Comparison of ENCODE assay signal across 23 cellular contexts in genomic region chr16:3655791-3656490, GRCh38. TPM values are rescaled to one million over a fixed set of nuclear protein-coding genes. Genes with fewer than 3 reads are reported as not detected.
DNase-seq lines count a peak whose midpoint lies in the region; ATAC-seq and TF ChIP-seq lines count a peak whose summit lies in the region.
"Had no signal": no experiment of that assay in that cellular context is flagged by ENCODE, and none has a peak within 500 bp of the region (broad histone marks: within the 10 kb centered on the region; RNA-seq: fewer than 3 reads in every experiment).

No MANE protein-coding gene starts in this region.

- TF ChIP-seq CTCF in colonic mucosa (IDR thresholded peaks at IDR 0.05), result no peak
- no peak for TF ChIP-seq CTCF in mucosa of descending colon (IDR thresholded peaks at IDR 0.05)
- no peak for TF ChIP-seq CTCF in stomach (IDR thresholded peaks at IDR 0.05)
- no peak for TF ChIP-seq CTCF in Calu3 (IDR thresholded peaks at IDR 0.05; ENCODE audit: unreplicated experiment)

- no peaks in the 10 kb centered on the region for H3K27me3 ChIP-seq in colonic mucosa
- no peaks in the 10 kb centered on the region for H3K27me3 ChIP-seq in stomach
- H3K27me3 ChIP-seq: transverse colon had no signal

- H3K4me3 ChIP-seq in colonic mucosa (no peak overlapping the region), mucosa of descending colon (no peak overlapping the region), stomach (peak overlapping the region in 1 of 4 donors; percentile 14)
- H3K4me3 ChIP-seq: transverse colon had no signal

- H3K27me3 Mint-ChIP-seq in Calu3 (ENCODE audit: unreplicated experiment), result no peaks in the 10 kb centered on the region
- H3K27me3 Mint-ChIP-seq: activated CD8-positive, alpha-beta memory T cell treated with anti-CD3 and anti-CD28 coated beads, Interleukin-2, amount 10 ng/mL, durations not matched to agents 7 days and 5 days; CD4-positive, CD25-positive, alpha-beta regulatory T cell; dendritic cell treated with granulocyte-macrophage colony-stimulating factor and Interleukin-4, amounts not matched to agents 40 ng/mL and 50 ng/mL, for 4 days; naive B cell; stimulated activated naive CD8-positive, alpha-beta T cell treated with anti-CD3 and anti-CD28 coated beads, Interleukin-15, amount 100 ng/mL, for 72 hours had no signal

- H3K36me3 Mint-ChIP-seq in Calu3 (ENCODE audit: insufficient read depth, unreplicated experiment), result peaks cover 71% of the 10 kb centered on the region

- no peaks in the 10 kb centered on the region for H3K9me3 Mint-ChIP-seq in Calu3 (ENCODE audit: low read depth, unreplicated experiment)
- H3K9me3 Mint-ChIP-seq: CD4-positive, CD25-positive, alpha-beta regulatory T cell; dendritic cell treated with granulocyte-macrophage colony-stimulating factor and Interleukin-4, amounts not matched to agents 40 ng/mL and 50 ng/mL, for 4 days; naive B cell; stimulated activated naive CD8-positive, alpha-beta T cell treated with anti-CD3 and anti-CD28 coated beads, Interleukin-15, amount 100 ng/mL, for 72 hours had no signal

- DNase-seq in activated effector memory CD4-positive, alpha-beta T cell treated with anti-CD3 and anti-CD28 coated beads, Interleukin-2, amount 50 U/mL, for 16 hours, result peak; percentile 50
- DNase-seq in activated effector memory CD4-positive, alpha-beta T cell treated with Interleukin-2 at 50 U/mL for 16 hours, result no peak
- DNase-seq in colonic mucosa (peak; percentile 46), mucosa of descending colon (peak; percentile 29 to 53 (median 31)), stomach (no peak), GDM1 (lab: John Stamatoyannopoulos, UW) (no peak), Calu3 (no peak)
- DNase-seq: 8988T; activated CD4-positive, alpha-beta T cell treated with anti-CD3 and anti-CD28 coated beads for 48 hours; activated CD8-positive, alpha-beta memory T cell treated with anti-CD3 and anti-CD28 coated beads, Interleukin-2, amount 10 ng/mL, durations not matched to agents 7 days and 5 days; CD4-positive, CD25-positive, alpha-beta regulatory T cell; DMS 273 treated with DMSO at 0.1 percent for 48 hours; mesendoderm; naive B cell; NCI-H1694; NCI-H526 treated with DMSO at 0.1 percent for 48 hours; RPMI8226; SK-N-SH; stimulated activated naive CD8-positive, alpha-beta T cell treated with anti-CD3 and anti-CD28 coated beads, Interleukin-15, amount 100 ng/mL, for 72 hours; T-helper 2 cell; transverse colon had no signal

- H3K27ac ChIP-seq in colonic mucosa (no peak overlapping the region), stomach (peak overlapping the region; percentile 36 to 79 (median 66))

- peak overlapping the region in 1 of 2 donors; percentile 76 for H3K9ac ChIP-seq in colonic mucosa (ENCODE audit: low read depth in 2 of 2, low read length in 2 of 2)
- H3K9ac ChIP-seq: SK-N-SH had no signal

- TF ChIP-seq POLR2A in stomach (IDR thresholded peaks at IDR 0.05), result no peak

- H3K4me1 Mint-ChIP-seq in Calu3 (ENCODE audit: low read depth, unreplicated experiment), result no peaks in the 10 kb centered on the region

- 67 to 94% (median 82%) methylated on average over 3 to 17 of the region's 20 CpGs for WGBS in stomach, 5 donors

- intact Hi-C loops in colonic mucosa (cut with DNase I) (no loop called here), mucosa of descending colon (cut with DNase I, micrococcal nuclease) (no loop called here), stomach (cut with DNase I; ENCODE audit: low total_unique reads) (no loop called here), Calu3 (cut with micrococcal nuclease; ENCODE audit: unreplicated experiment) (no loop called here)

- CTCF ChIA-PET in Calu3 (lab: Charles Lee), result interaction anchor here (1.1 kb wide), 1 partner anchor 29 kb away, joined by 3 read pairs; no protein-coding TSS in a partner anchor

- H3K9me3 ChIP-seq in colonic mucosa, result no peaks in the 10 kb centered on the region
- H3K9me3 ChIP-seq in mucosa of descending colon, result no peaks in the 10 kb centered on the region
- no peaks in the 10 kb centered on the region for H3K9me3 ChIP-seq in stomach
- H3K9me3 ChIP-seq: SK-N-SH, transverse colon had no signal

- ATAC-seq in mucosa of descending colon, result peak; percentile 60
- ATAC-seq in GM19395 (IDR thresholded peaks at IDR 0.05; ENCODE audit: unreplicated experiment), result no peak
- ATAC-seq: activated CD8-positive, alpha-beta memory T cell treated with anti-CD3 and anti-CD28 coated beads, Interleukin-2, amount 10 ng/mL, durations not matched to agents 7 days and 5 days; stimulated activated naive CD8-positive, alpha-beta T cell treated with anti-CD3 and anti-CD28 coated beads, Interleukin-15, amount 100 ng/mL, for 72 hours had no signal

- H3K4me3 Mint-ChIP-seq in Calu3 (ENCODE audit: low read depth, unreplicated experiment), result no peak overlapping the region
- H3K4me3 Mint-ChIP-seq: activated CD8-positive, alpha-beta memory T cell treated with anti-CD3 and anti-CD28 coated beads, Interleukin-2, amount 10 ng/mL, durations not matched to agents 7 days and 5 days; CD4-positive, CD25-positive, alpha-beta regulatory T cell; dendritic cell treated with granulocyte-macrophage colony-stimulating factor and Interleukin-4, amounts not matched to agents 40 ng/mL and 50 ng/mL, for 4 days; naive B cell; stimulated activated naive CD8-positive, alpha-beta T cell treated with anti-CD3 and anti-CD28 coated beads, Interleukin-15, amount 100 ng/mL, for 72 hours had no signal

- H3K4me1 ChIP-seq in colonic mucosa (no peaks in the 10 kb centered on the region), mucosa of descending colon (ENCODE audit: low read depth) (peaks cover 6% of the 10 kb centered on the region), stomach (peaks cover 0 to 21% (median 10%) of the 10 kb centered on the region in 4 donors)

- no peak overlapping the region for H3K27ac Mint-ChIP-seq in Calu3 (ENCODE audit: unreplicated experiment)
- H3K27ac Mint-ChIP-seq: activated CD8-positive, alpha-beta memory T cell treated with anti-CD3 and anti-CD28 coated beads, Interleukin-2, amount 10 ng/mL, durations not matched to agents 7 days and 5 days; dendritic cell treated with granulocyte-macrophage colony-stimulating factor and Interleukin-4, amounts not matched to agents 40 ng/mL and 50 ng/mL, for 4 days had no signal

- H3K36me3 ChIP-seq in colonic mucosa (peaks cover 4% of the 10 kb centered on the region), mucosa of descending colon (ENCODE audit: low read depth) (peaks cover 12% of the 10 kb centered on the region), stomach (peaks cover 38 to 86% (median 81%) of the 10 kb centered on the region in 4 donors)

- BruUV-seq in Calu3 (replicated peaks; lab: Mats Ljungman, UMichigan), result no TSS peak

- no peak for TF ChIP-seq EP300 in stomach (IDR thresholded peaks at IDR 0.05)

RNA-seq across cellular contexts. Expression of gene DNASE1, which starts 1.4 kb away (rescaled TPM):
- total RNA-seq in colonic mucosa (10 to 100 TPM; 10.4 to 22.2 TPM), mucosa of descending colon (10 to 100 TPM; 24.4 to 36.0 (median 27.0) TPM), stomach (100 to 1,000 TPM in 1 of 5 donors, 10 to 100 TPM in 4; 35.2 to 128 (median 43.0) TPM), Calu3 (2022) (26.0 and 31.6 TPM in 2 replicates)
- polyA plus RNA-seq in stomach, result 10 to 100 TPM; 10.4 to 25.7 (median 25.0) TPM

RNA-seq across cellular contexts. Expression of gene SLX4, which starts 44.5 kb away (rescaled TPM):
- total RNA-seq in colonic mucosa (1 to 10 TPM; 3.5 to 6.3 TPM), mucosa of descending colon (1 to 10 TPM; 3.6 to 6.7 (median 5.0) TPM), stomach (10 to 100 TPM in 1 of 5 donors, 1 to 10 TPM in 4; 5.1 to 19.7 (median 8.0) TPM), Calu3 (2022) (15.9 and 18.2 TPM in 2 replicates)
- 1 to 10 TPM in 1 of 3 donors, under 1 TPM in 2; 0.76 to 1.3 (median 1.00) TPM for polyA plus RNA-seq in stomach

Comparison
In these comparisons a context has a peak if more than half of its experiments do, and no peak if none do; other contexts are left out.
1. DNase-seq: peak in activated effector memory CD4-positive, alpha-beta T cell treated with anti-CD3 and anti-CD28 coated beads, Interleukin-2, amount 50 U/mL, for 16 hours (single experiment), colonic mucosa (single experiment) and mucosa of descending colon (3 of 3); none in activated effector memory CD4-positive, alpha-beta T cell treated with Interleukin-2 at 50 U/mL for 16 hours (single experiment), stomach (single experiment), GDM1 (single experiment) and Calu3 (single experiment).